ENCODE assay signal across 21 cellular contexts in genomic region chr1:225891229-225891972, GRCh38. TPM values are rescaled to one million over a fixed set of nuclear protein-coding genes. Genes with fewer than 3 reads are reported as not detected.
A peak's percentile ranks its signal among the peaks of the same experiment; 100 is the strongest.
DNase-seq lines count a peak whose midpoint lies in the region; ATAC-seq, FAIRE-seq and TF ChIP-seq lines count a peak whose summit lies in the region.
"Had no signal": no experiment of that assay in that cellular context is flagged by ENCODE, and none has a peak within 500 bp of the region (broad histone marks: within the 10 kb centered on the region; RNA-seq: fewer than 3 reads in every experiment).

No MANE protein-coding gene starts in this region.

- TF ChIP-seq POLR2A in breast epithelium (IDR thresholded peaks at IDR 0.05), result no peak
- TF ChIP-seq POLR2A in K562 (conservative IDR thresholded peaks at IDR 0.05), result no peak
- no peak for TF ChIP-seq POLR2A in transverse colon (IDR thresholded peaks at IDR 0.05)
- TF ChIP-seq POLR2A in H54 (IDR thresholded peaks at IDR 0.05; ENCODE audit: low read depth, low read length), result no peak

- FAIRE-seq in K562 (lab: Jason Lieb, UNC) (no peak), H54 (lab: Jason Lieb, UNC) (no peak)
- FAIRE-seq: endothelial cell of umbilical vein, GM19239 had no signal

- TF ChIP-seq EP300 in K562 (IDR thresholded peaks at IDR 0.05; ENCODE audit: low read length) (no peak), transverse colon (IDR thresholded peaks at IDR 0.05; ENCODE audit: low read depth) (no peak)

- no peak overlapping the region for H3K4me3 Mint-ChIP-seq in MCF 10A (ENCODE audit: unreplicated experiment)
- H3K4me3 Mint-ChIP-seq: CD14-positive monocyte; natural killer cell; stimulated activated memory B cell treated with anti-CD40 and anti-IgM and Interleukin-4, amounts not matched to agents 10 μg/mL and 1 μg/mL and 100 μg/mL, for 72 hours had no signal

- H3K4me1 ChIP-seq in breast epithelium, result peaks cover 0 to under 1% of the 10 kb centered on the region in 2 donors
- H3K4me1 ChIP-seq in K562 (replicated peaks in 1 of 2; ENCODE audit: control insufficient read depth in 2 of 2, insufficient read depth in 2 of 2, low read length in 2 of 2), result peaks cover 0 to 27% of the 10 kb centered on the region in 2 experiments; a peak in 3 of 5 replicates
- no peaks in the 10 kb centered on the region for H3K4me1 ChIP-seq in mesenchymal stem cell (ENCODE audit: control insufficient read depth, insufficient read depth, low read depth, low read length)
- H3K4me1 ChIP-seq in transverse colon, result peaks cover 3 to 44% (median 12%) of the 10 kb centered on the region in 4 donors
- H3K4me1 ChIP-seq: foreskin keratinocyte had no signal

- H3K4me2 ChIP-seq in K562 (ENCODE audit: insufficient read depth, low read length) (no peak overlapping the region), mesenchymal stem cell (ENCODE audit: low read length, poor library complexity, severe bottlenecking) (no peak overlapping the region)
- H3K4me2 ChIP-seq: KMS-11 had no signal

- no peak overlapping the region for H2AK5ac ChIP-seq in mesenchymal stem cell (ENCODE audit: low read length, severe bottlenecking)

- no peaks in the 10 kb centered on the region for H4K20me1 ChIP-seq in K562 (replicated peaks; ENCODE audit: control insufficient read depth, insufficient read depth, low read length)

- no peaks in the 10 kb centered on the region for H3K36me3 ChIP-seq in breast epithelium
- H3K36me3 ChIP-seq in K562 (ENCODE audit: control insufficient read depth, insufficient read depth, low read length), result no peaks in the 10 kb centered on the region
- no peaks in the 10 kb centered on the region for H3K36me3 ChIP-seq in mesenchymal stem cell (ENCODE audit: control insufficient read depth in 1 of 2, insufficient read depth in 2 of 2, low read depth in 1 of 2, low read length in 2 of 2)
- H3K36me3 ChIP-seq in transverse colon, result no peaks in the 10 kb centered on the region

- no peak overlapping the region for H3K14ac ChIP-seq in mesenchymal stem cell (ENCODE audit: low read length in 2 of 2)

- peaks cover 6% of the 10 kb centered on the region for H3K4me1 Mint-ChIP-seq in MCF 10A (ENCODE audit: insufficient read depth, unreplicated experiment)
- H3K4me1 Mint-ChIP-seq: CD14-positive monocyte had no signal

- H3K9ac ChIP-seq in K562 (ENCODE audit: insufficient read depth in 1 of 2, low read depth in 2 of 2, low read length in 2 of 2) (peak overlapping the region in 1 of 2 experiments; percentile 0; a peak in 1 of 4 replicates), mesenchymal stem cell (ENCODE audit: low read length) (no peak overlapping the region)
- H3K9ac ChIP-seq: KMS-11 had no signal

- H3K9me1 ChIP-seq in K562 (ENCODE audit: control insufficient read depth, insufficient read depth, low read length), result peaks cover 3% of the 10 kb centered on the region

- no peak overlapping the region for H3K27ac Mint-ChIP-seq in MCF 10A (ENCODE audit: low read depth, unreplicated experiment)
- H3K27ac Mint-ChIP-seq: natural killer cell; stimulated activated memory B cell treated with anti-CD40 and anti-IgM and Interleukin-4, amounts not matched to agents 10 μg/mL and 1 μg/mL and 100 μg/mL, for 72 hours had no signal

- 71% methylated on average over 14 of the region's 14 CpGs for WGBS in K562 (ENCODE audit: insufficient coverage, low coverage, missing lambda C conversion rate)
- 94% methylated on average over 14 of the region's 14 CpGs for WGBS in mesenchymal stem cell
- 57 to 61% methylated on average over 4 to 14 of the region's 14 CpGs for WGBS in transverse colon (ENCODE audit: low coverage in 1 of 2), 2 donors

- DNase-seq in breast epithelium (ENCODE audit: low spot score in 2 of 2), result peak in 1 of 2 donors; percentile 69
- no peak for DNase-seq in MCF 10A (ENCODE audit: unreplicated experiment)
- peak in 1 of 4 experiments; percentile 13 for DNase-seq in K562 (ENCODE audit: extremely low read depth in 1 of 4, low spot score in 3 of 4)
- DNase-seq in mesenchymal stem cell, result no peak
- peak; percentile 67 for DNase-seq in transverse colon
- no peak for DNase-seq in H54 (ENCODE audit: insufficient read length, low spot score)
- DNase-seq: activated CD4-positive, alpha-beta T cell treated with anti-CD3 and anti-CD28 coated beads for 4 hours; activated naive CD4-positive, alpha-beta T cell; DMS79; foreskin keratinocyte; natural killer cell; NCI-H1105 treated with DMSO at 0.1 percent for 48 hours; NCI-H774 had no signal

- no peak overlapping the region for H2BK12ac ChIP-seq in mesenchymal stem cell (ENCODE audit: low read length in 2 of 2)

- no peaks in the 10 kb centered on the region for H3K79me2 ChIP-seq in K562 (ENCODE audit: control insufficient read depth, insufficient read depth, low read length)

- peak overlapping the region; percentile 35; the same call in 1 of the 2 replicates for H2AFZ ChIP-seq in K562 (ENCODE audit: low read depth, low read length)
- no peak overlapping the region for H2AFZ ChIP-seq in mesenchymal stem cell (ENCODE audit: low read depth, low read length)

- H3K4me3 ChIP-seq in breast epithelium (no peak overlapping the region), K562 (no peak overlapping the region), mesenchymal stem cell (ENCODE audit: insufficient read depth in 1 of 2, low read depth in 1 of 2, low read length in 2 of 2) (no peak overlapping the region), transverse colon (no peak overlapping the region)
- H3K4me3 ChIP-seq: coronary artery had no signal

- no peak overlapping the region for H3K23ac ChIP-seq in mesenchymal stem cell (ENCODE audit: low read length in 2 of 2)

- H3K9me3 ChIP-seq in breast epithelium (no peaks in the 10 kb centered on the region), K562 (replicated peaks; ENCODE audit: control insufficient read depth, insufficient read depth, low read depth, low read length) (no peaks in the 10 kb centered on the region), mesenchymal stem cell (ENCODE audit: control insufficient read depth, low read length) (no peaks in the 10 kb centered on the region), transverse colon (no peaks in the 10 kb centered on the region)

- TF ChIP-seq RAD21 in K562 (CRISPR knock-in tag; conservative IDR thresholded peaks at IDR 0.05 in 1 of 2, IDR thresholded peaks at IDR 0.05 in 1 of 2), result no peak

- no peak overlapping the region for H3K4ac ChIP-seq in mesenchymal stem cell (ENCODE audit: low read depth in 1 of 2, low read length in 2 of 2)

- no peak for TF ChIP-seq CTCF in breast epithelium (IDR thresholded peaks at IDR 0.05)
- TF ChIP-seq CTCF in MCF 10A (IDR thresholded peaks at IDR 0.05; ENCODE audit: unreplicated experiment), result no peak
- no peak for TF ChIP-seq CTCF in K562 (IDR thresholded peaks at IDR 0.05 in 2 of 3, conservative IDR thresholded peaks at IDR 0.05 in 1 of 3; ENCODE audit: insufficient read depth in 2 of 3, low read depth in 1 of 3, low read length in 3 of 3)
- no peak for TF ChIP-seq CTCF in transverse colon (IDR thresholded peaks at IDR 0.05)

- BruUV-seq in MCF 10A (replicated peaks; lab: Mats Ljungman, UMichigan), result no TSS peak
- BruUV-seq in K562 (replicated peaks; lab: Mats Ljungman, UMichigan), result no TSS peak

- no peaks in the 10 kb centered on the region for H3K27me3 Mint-ChIP-seq in MCF 10A (ENCODE audit: insufficient read depth, unreplicated experiment)
- H3K27me3 Mint-ChIP-seq: stimulated activated memory B cell treated with anti-CD40 and anti-IgM and Interleukin-4, amounts not matched to agents 10 μg/mL and 1 μg/mL and 100 μg/mL, for 72 hours had no signal

- no peak overlapping the region for H4K91ac ChIP-seq in mesenchymal stem cell (ENCODE audit: low read length)

- H3K79me1 ChIP-seq in mesenchymal stem cell (replicated peaks; ENCODE audit: low read length, poor library complexity, severe bottlenecking), result no peaks in the 10 kb centered on the region

- peak overlapping the region; percentile 60 for H4K8ac ChIP-seq in mesenchymal stem cell (ENCODE audit: low read length)

- H2BK5ac ChIP-seq in mesenchymal stem cell (ENCODE audit: low read depth, low read length, poor library complexity, severe bottlenecking), result no peak overlapping the region

- H3K18ac ChIP-seq in mesenchymal stem cell (ENCODE audit: low read depth in 1 of 2, low read length in 2 of 2), result no peak overlapping the region

- H2BK15ac ChIP-seq in mesenchymal stem cell (ENCODE audit: low read depth, poor library complexity, severe bottlenecking), result no peak overlapping the region

- no peak overlapping the region for H2BK120ac ChIP-seq in mesenchymal stem cell (ENCODE audit: low read depth, low read length)

- no peaks in the 10 kb centered on the region for H3K9me3 Mint-ChIP-seq in MCF 10A (ENCODE audit: unreplicated experiment)
- H3K9me3 Mint-ChIP-seq: CD14-positive monocyte; natural killer cell; stimulated activated memory B cell treated with anti-CD40 and anti-IgM and Interleukin-4, amounts not matched to agents 10 μg/mL and 1 μg/mL and 100 μg/mL, for 72 hours had no signal

- ATAC-seq in K562, result peak; percentile 19; the same call in 2 of the 3 replicates
- no peak for ATAC-seq in GM21576 (IDR thresholded peaks at IDR 0.05; ENCODE audit: unreplicated experiment)
- no peak for ATAC-seq in GM18502 (IDR thresholded peaks at IDR 0.05; ENCODE audit: poor library complexity, unreplicated experiment)
- ATAC-seq: foreskin keratinocyte, natural killer cell had no signal

- CTCF ChIA-PET in MCF 10A (lab: Yijun Ruan, JAX), result interaction anchor here (0.6 kb wide), 3 partner anchors 45 to 100 kb away, joined by 3 read pairs; no protein-coding TSS in a partner anchor
- CTCF ChIA-PET in K562 (lab: Yijun Ruan, JAX; ENCODE audit: low intra/inter-chr PET ratio), result no interaction called here

- H3K27ac ChIP-seq in breast epithelium (peak overlapping the region; percentile 25 to 88), K562 (ENCODE audit: extremely low read depth, low read depth, low read length) (no peak overlapping the region), mesenchymal stem cell (ENCODE audit: low read length, poor library complexity, severe bottlenecking) (no peak overlapping the region), transverse colon (peak overlapping the region; percentile 79 to 98 (median 90))
- H3K27ac ChIP-seq: coronary artery, foreskin keratinocyte, KMS-11 had no signal

- in situ Hi-C loops in K562 (cut with MboI), result no loop called here
- in situ Hi-C loops in transverse colon (cut with MboI; ENCODE audit: low pct_ligation_motif_present in 1 of 4, low pct_unique_long_range_greater_than_20kb in 1 of 4, low sequenced_read_pairs in 3 of 4), result no loop called here

- intact Hi-C loops in breast epithelium (cut with DNase I; ENCODE audit: low total_unique reads), result no loop called here
- intact Hi-C loops in MCF 10A (cut with micrococcal nuclease), result no loop called here
- intact Hi-C loops in K562 (cut with micrococcal nuclease), result no loop called here
- intact Hi-C loops in transverse colon (cut with DNase I; ENCODE audit: low total_unique reads), result no loop called here

- no peaks in the 10 kb centered on the region for H3K27me3 ChIP-seq in breast epithelium
- H3K27me3 ChIP-seq in K562 (ENCODE audit: control insufficient read depth in 2 of 2, insufficient read depth in 2 of 2, low read length in 2 of 2), result no peaks in the 10 kb centered on the region
- H3K27me3 ChIP-seq in mesenchymal stem cell (ENCODE audit: control insufficient read depth in 1 of 2, insufficient read depth in 1 of 2, low read length in 2 of 2), result no peaks in the 10 kb centered on the region
- H3K27me3 ChIP-seq in transverse colon, result no peaks in the 10 kb centered on the region

- POLR2A ChIA-PET in MCF 10A (lab: Yijun Ruan, JAX), result interaction anchor here (0.9 to 2.0 kb wide), 3 partner anchors 9 to 114 kb away, joined by 3 to 10 read pairs (median 3); partner anchors contain the start of genes SRP9 and TMEM63A
- POLR2A ChIA-PET in K562 (lab: Yijun Ruan, JAX), result no interaction called here

- H3K36me3 Mint-ChIP-seq in MCF 10A (ENCODE audit: insufficient read depth, unreplicated experiment), result no peaks in the 10 kb centered on the region
- H3K36me3 Mint-ChIP-seq: CD14-positive monocyte; natural killer cell; stimulated activated memory B cell treated with anti-CD40 and anti-IgM and Interleukin-4, amounts not matched to agents 10 μg/mL and 1 μg/mL and 100 μg/mL, for 72 hours had no signal

RNA-seq across cellular contexts. Expression of gene LEFTY1, which starts 2.5 kb away (rescaled TPM):
- under 1 TPM in 1 of 3 donors, not detected in 2; 0.48 TPM for total RNA-seq in breast epithelium
- total RNA-seq in MCF 10A (2022), result not detected in 2 replicates
- total RNA-seq in K562 (2011; cell fraction: chromatin; rRNA removed; ENCODE audit: low replicate concordance), result 0.88 and 1.0 TPM in 2 replicates
- total RNA-seq in K562 (2011; cell fraction: nucleolus; rRNA removed), result 1.2 TPM in 1 of 2 replicates, not detected in the other
- total RNA-seq in K562 (2011; cell fraction: nucleoplasm; rRNA removed), result 1.1 TPM in 1 of 2 replicates, not detected in the other
- total RNA-seq in K562 (2014; rRNA removed), result 0.16 TPM in 1 of 2 replicates, not detected in the other
- total RNA-seq in K562 (2014; rRNA removed; fragmentation: Illumina TruSeq; extraction: Trizol), result 0.07 TPM in 1 of 2 replicates, not detected in the other
- total RNA-seq in K562 (2015; rRNA removed; fragmentation: Illumina TruSeq; extraction: Trizol), result not detected in 2 replicates
- 0.20 and 0.24 TPM in 2 replicates for total RNA-seq in K562 (2021)
- 0.09 and 0.21 TPM in 2 replicates for polyA plus RNA-seq in K562 (2011; rRNA removed)
- 0.09 and 0.30 TPM in 2 replicates for polyA plus RNA-seq in K562 (2011; cell fraction: cytosol; rRNA removed)
- 0.41 and 0.67 TPM in 2 replicates for polyA plus RNA-seq in K562 (2011; cell fraction: nucleus; rRNA removed)
- 0.04 and 0.07 TPM in 2 replicates for polyA plus RNA-seq in K562 (2012)
- polyA plus RNA-seq in K562 (2014; fragmentation: Illumina TruSeq; extraction: Trizol), result 0.15 TPM in 1 of 2 replicates, not detected in the other
- polyA plus RNA-seq in K562 (2014; fragmentation: Nextera tagmentation; extraction: Ambion mirVana), result not detected
- polyA plus RNA-seq in K562 (2014; rRNA removed), result 0.13 TPM in 1 of 2 replicates, not detected in the other
- polyA minus RNA-seq in K562 (2011; rRNA and poly(A)+ RNA removed), result not detected in 2 replicates
- polyA minus RNA-seq in K562 (2011; cell fraction: cytosol; rRNA and poly(A)+ RNA removed), result not detected in 2 replicates
- 0.22 and 0.27 TPM in 2 replicates for polyA minus RNA-seq in K562 (2011; cell fraction: nucleus; rRNA and poly(A)+ RNA removed)
- polyA plus RNA-seq in mesenchymal stem cell (2013, experiment 1 of 2), result 0.07 TPM
- 0.15 TPM for polyA plus RNA-seq in mesenchymal stem cell (2013, experiment 2 of 2)
- total RNA-seq in transverse colon, result 100 to 1,000 TPM in 3 of 4 donors, 10 to 100 TPM in 1; 86.0 to 320 (median 214) TPM
- total RNA-seq: endothelial cell of umbilical vein, foreskin keratinocyte, natural killer cell had no signal
- polyA plus RNA-seq: CD14-positive monocyte, endothelial cell of umbilical vein, foreskin keratinocyte had no signal

RNA-seq across cellular contexts. Expression of gene TMEM63A, which starts 9.2 kb away (rescaled TPM):
- total RNA-seq in breast epithelium, result 10 to 100 TPM; 69.6 to 88.0 (median 80.6) TPM
- 52.1 and 71.2 TPM in 2 replicates for total RNA-seq in MCF 10A (2022)
- 420 and 854 TPM in 2 replicates for total RNA-seq in K562 (2011; cell fraction: chromatin; rRNA removed; ENCODE audit: low replicate concordance)
- total RNA-seq in K562 (2011; cell fraction: nucleolus; rRNA removed), result 362 and 382 TPM in 2 replicates
- total RNA-seq in K562 (2011; cell fraction: nucleoplasm; rRNA removed), result 379 and 427 TPM in 2 replicates
- 17.5 and 21.2 TPM in 2 replicates for total RNA-seq in K562 (2014; rRNA removed)
- total RNA-seq in K562 (2014; rRNA removed; fragmentation: Illumina TruSeq; extraction: Trizol), result 17.2 and 17.6 TPM in 2 replicates
- total RNA-seq in K562 (2015; rRNA removed; fragmentation: Illumina TruSeq; extraction: Trizol), result 16.2 and 17.5 TPM in 2 replicates
- total RNA-seq in K562 (2021), result 48.5 and 54.6 TPM in 2 replicates
- 39.2 and 70.5 TPM in 2 replicates for polyA plus RNA-seq in K562 (2011; rRNA removed)
- 23.7 and 25.8 TPM in 2 replicates for polyA plus RNA-seq in K562 (2011; cell fraction: cytosol; rRNA removed)
- 496 and 545 TPM in 2 replicates for polyA plus RNA-seq in K562 (2011; cell fraction: nucleus; rRNA removed)
- 27.0 and 59.7 TPM in 2 replicates for polyA plus RNA-seq in K562 (2012)
- 37.7 and 39.0 TPM in 2 replicates for polyA plus RNA-seq in K562 (2014; fragmentation: Illumina TruSeq; extraction: Trizol)
- 1 to 10 TPM; 2.0 to 2.8 TPM for polyA plus RNA-seq in K562 (2014; fragmentation: Nextera tagmentation; extraction: Ambion mirVana)
- 30.5 and 32.4 TPM in 2 replicates for polyA plus RNA-seq in K562 (2014; rRNA removed)
- polyA minus RNA-seq in K562 (2011; rRNA and poly(A)+ RNA removed), result 57.7 and 57.8 TPM in 2 replicates
- 16.8 and 28.1 TPM in 2 replicates for polyA minus RNA-seq in K562 (2011; cell fraction: cytosol; rRNA and poly(A)+ RNA removed)
- polyA minus RNA-seq in K562 (2011; cell fraction: nucleus; rRNA and poly(A)+ RNA removed), result 118 and 144 TPM in 2 replicates
- polyA plus RNA-seq in mesenchymal stem cell (2013, experiment 1 of 2), result 27.0 TPM
- 24.8 TPM for polyA plus RNA-seq in mesenchymal stem cell (2013, experiment 2 of 2)
- total RNA-seq in transverse colon, result 100 to 1,000 TPM; 104 to 256 (median 180) TPM

RNA-seq across cellular contexts. Expression of gene PYCR2, which starts 32.6 kb away (rescaled TPM):
- 10 to 100 TPM; 40.2 to 49.3 (median 47.9) TPM for total RNA-seq in breast epithelium
- total RNA-seq in MCF 10A (2022), result 172 and 173 TPM in 2 replicates
- 118 and 268 TPM in 2 replicates for total RNA-seq in K562 (2011; cell fraction: chromatin; rRNA removed; ENCODE audit: low replicate concordance)
- 193 and 210 TPM in 2 replicates for total RNA-seq in K562 (2011; cell fraction: nucleolus; rRNA removed)
- total RNA-seq in K562 (2011; cell fraction: nucleoplasm; rRNA removed), result 181 and 191 TPM in 2 replicates
- total RNA-seq in K562 (2014; rRNA removed), result 162 and 176 TPM in 2 replicates
- 75.2 and 76.7 TPM in 2 replicates for total RNA-seq in K562 (2014; rRNA removed; fragmentation: Illumina TruSeq; extraction: Trizol)
- total RNA-seq in K562 (2015; rRNA removed; fragmentation: Illumina TruSeq; extraction: Trizol), result 79.2 and 83.5 TPM in 2 replicates
- 200 and 219 TPM in 2 replicates for total RNA-seq in K562 (2021)
- 127 and 246 TPM in 2 replicates for polyA plus RNA-seq in K562 (2011; rRNA removed)
- polyA plus RNA-seq in K562 (2011; cell fraction: cytosol; rRNA removed), result 168 and 216 TPM in 2 replicates
- polyA plus RNA-seq in K562 (2011; cell fraction: nucleus; rRNA removed), result 321 and 394 TPM in 2 replicates
- polyA plus RNA-seq in K562 (2012), result 161 and 213 TPM in 2 replicates
- 154 and 187 TPM in 2 replicates for polyA plus RNA-seq in K562 (2014; fragmentation: Illumina TruSeq; extraction: Trizol)
- 1 to 10 TPM; 5.5 to 7.9 TPM for polyA plus RNA-seq in K562 (2014; fragmentation: Nextera tagmentation; extraction: Ambion mirVana)
- 195 and 208 TPM in 2 replicates for polyA plus RNA-seq in K562 (2014; rRNA removed)
- 79.4 and 82.2 TPM in 2 replicates for polyA minus RNA-seq in K562 (2011; rRNA and poly(A)+ RNA removed)
- 58.5 and 79.5 TPM in 2 replicates for polyA minus RNA-seq in K562 (2011; cell fraction: cytosol; rRNA and poly(A)+ RNA removed)
- polyA minus RNA-seq in K562 (2011; cell fraction: nucleus; rRNA and poly(A)+ RNA removed), result 66.8 and 85.3 TPM in 2 replicates
- 31.6 TPM for polyA plus RNA-seq in mesenchymal stem cell (2013, experiment 1 of 2)
- polyA plus RNA-seq in mesenchymal stem cell (2013, experiment 2 of 2), result 32.5 TPM
- 10 to 100 TPM; 26.5 to 40.6 (median 32.2) TPM for total RNA-seq in transverse colon

RNA-seq across cellular contexts. Expression of gene LEFTY2, which starts 49.6 kb away (rescaled TPM):
- under 1 TPM in 2 of 3 donors, not detected in 1; 0.88 to 0.96 TPM for total RNA-seq in breast epithelium
- total RNA-seq in MCF 10A (2022), result not detected in 2 replicates
- 0.23 TPM in 1 of 2 replicates, not detected in the other for total RNA-seq in K562 (2011; cell fraction: chromatin; rRNA removed; ENCODE audit: low replicate concordance)
- not detected in 2 replicates for total RNA-seq in K562 (2011; cell fraction: nucleolus; rRNA removed)
- 0.29 TPM in 1 of 2 replicates, not detected in the other for total RNA-seq in K562 (2011; cell fraction: nucleoplasm; rRNA removed)
- total RNA-seq in K562 (2014; rRNA removed), result 0.08 and 0.14 TPM in 2 replicates
- total RNA-seq in K562 (2014; rRNA removed; fragmentation: Illumina TruSeq; extraction: Trizol), result not detected in 2 replicates
- not detected in 2 replicates for total RNA-seq in K562 (2015; rRNA removed; fragmentation: Illumina TruSeq; extraction: Trizol)
- total RNA-seq in K562 (2021), result not detected in 2 replicates
- 0.04 and 0.07 TPM in 2 replicates for polyA plus RNA-seq in K562 (2011; rRNA removed)
- polyA plus RNA-seq in K562 (2011; cell fraction: cytosol; rRNA removed), result 0.03 and 0.06 TPM in 2 replicates
- polyA plus RNA-seq in K562 (2011; cell fraction: nucleus; rRNA removed), result 0.06 TPM in 1 of 2 replicates, not detected in the other
- polyA plus RNA-seq in K562 (2012), result 0.04 TPM in 2 replicates
- not detected in 2 replicates for polyA plus RNA-seq in K562 (2014; fragmentation: Illumina TruSeq; extraction: Trizol)
- polyA plus RNA-seq in K562 (2014; fragmentation: Nextera tagmentation; extraction: Ambion mirVana), result not detected
- polyA plus RNA-seq in K562 (2014; rRNA removed), result 0.78 TPM in 1 of 2 replicates, not detected in the other
- not detected in 2 replicates for polyA minus RNA-seq in K562 (2011; rRNA and poly(A)+ RNA removed)
- polyA minus RNA-seq in K562 (2011; cell fraction: cytosol; rRNA and poly(A)+ RNA removed), result not detected in 2 replicates
- not detected in 2 replicates for polyA minus RNA-seq in K562 (2011; cell fraction: nucleus; rRNA and poly(A)+ RNA removed)
- not detected for polyA plus RNA-seq in mesenchymal stem cell (2013, experiment 1 of 2)
- 0.01 TPM for polyA plus RNA-seq in mesenchymal stem cell (2013, experiment 2 of 2)
- 10 to 100 TPM in 2 of 4 donors, under 1 TPM in 1, not detected in 1; 0.55 to 28.7 (median 24.5) TPM for total RNA-seq in transverse colon
- total RNA-seq: endothelial cell of umbilical vein, foreskin keratinocyte, natural killer cell had no signal
- polyA plus RNA-seq: CD14-positive monocyte, foreskin keratinocyte had no signal

Comparison
In these comparisons a context has a peak if more than half of its experiments do, and no peak if none do; other contexts are left out.
1. H3K27ac ChIP-seq: peak in breast epithelium (2 of 2) and transverse colon (4 of 4); none in K562 (single experiment) and mesenchymal stem cell (single experiment).
2. RNA of gene LEFTY1, which starts 2.5 kb away (total RNA-seq): 86.0 to 320 TPM in transverse colon; 0.48 TPM in breast epithelium, 0.07 to 1.2 TPM in K562 and not detected in MCF 10A; every median in the first group is over 10 times any median in the second.